In the genomic region with DNA sequence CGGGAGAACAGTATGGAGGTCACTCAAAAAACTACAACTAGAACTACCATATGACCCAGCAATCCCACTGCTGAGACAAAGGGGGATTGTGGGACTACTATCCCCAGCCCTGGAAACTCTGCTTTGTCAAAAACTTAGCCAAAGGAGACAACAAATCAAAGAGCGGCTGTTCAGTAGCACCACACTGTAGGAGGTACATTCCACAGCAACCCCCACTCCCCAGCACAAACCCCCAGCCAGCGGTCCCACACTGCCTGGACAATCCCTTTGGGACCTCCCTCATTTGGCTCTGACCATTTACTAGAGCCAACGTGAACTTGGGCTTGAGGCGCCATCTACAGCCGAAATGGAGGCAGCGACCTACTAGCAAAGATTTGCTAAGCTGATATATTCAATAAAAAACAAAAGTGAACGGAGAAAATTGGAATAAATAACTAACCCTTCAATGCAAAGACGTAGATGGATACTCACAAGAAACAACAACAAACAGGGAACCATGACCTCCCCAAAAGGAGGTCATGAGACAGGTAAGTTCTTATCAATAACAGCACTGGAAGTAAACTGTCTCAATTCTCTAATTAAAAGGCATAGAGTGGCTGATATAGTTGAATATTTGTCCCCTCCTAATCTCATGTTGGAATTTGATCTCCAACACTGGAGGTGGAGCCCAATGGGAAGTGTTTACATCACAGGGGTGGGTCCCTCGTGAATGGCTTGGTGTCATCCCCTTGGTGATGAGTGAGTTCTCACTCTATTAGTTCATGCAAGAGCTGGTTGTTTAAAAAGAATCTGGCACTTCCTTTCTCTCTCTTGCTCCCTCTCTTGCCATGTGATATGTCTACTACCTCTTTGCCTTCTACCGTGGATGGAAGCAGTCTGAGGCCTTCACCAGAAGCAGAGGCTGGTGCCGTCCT, we compare ENCODE assay signal across 8 cellular contexts.
DNase-seq lines count a peak whose midpoint lies in the region; ATAC-seq, FAIRE-seq and TF ChIP-seq lines count a peak whose summit lies in the region.

No MANE protein-coding gene starts in this region.

- no peak for TF ChIP-seq POLR2A in transverse colon (IDR thresholded peaks at IDR 0.05)

- whole genome bisulfite sequencing in transverse colon (ENCODE audit: low coverage in 1 of 2), 2 donors = 28 to 34% methylated on average over 6 to 12 of the region's 12 CpGs

- in situ Hi-C loops in Caki2 (cut with HindIII; ENCODE audit: low pct_unique_long_range_greater_than_20kb, low sequenced_read_pairs) = no loop called here
- in situ Hi-C loops in transverse colon (cut with MboI; ENCODE audit: low pct_ligation_motif_present in 1 of 4, low pct_unique_long_range_greater_than_20kb in 1 of 4, low sequenced_read_pairs in 3 of 4) = no loop called here

- H3K27me3 ChIP-seq in transverse colon = no peaks in the 10 kb centered on the region

- H3K9me3 ChIP-seq in iPS-18c (ENCODE audit: control insufficient read depth, insufficient read depth, low read length) (no peaks in the 10 kb centered on the region), transverse colon (no peaks in the 10 kb centered on the region)

- H3K4me3 Mint-ChIP-seq in activated naive CD8-positive, alpha-beta T cell treated with anti-CD3 and anti-CD28 coated beads, Interleukin-2, amount 50 U/mL, for 24 hours = no peak overlapping the region

- H3K4me3 ChIP-seq in iPS-18c (ENCODE audit: insufficient read depth, low read depth, low read length) (peak overlapping the region; percentile 30), transverse colon (no peak overlapping the region)

- no peaks in the 10 kb centered on the region for H3K36me3 Mint-ChIP-seq in activated naive CD8-positive, alpha-beta T cell treated with anti-CD3 and anti-CD28 coated beads, Interleukin-2, amount 50 U/mL, for 24 hours (ENCODE audit: low read depth)

- peak; percentile 78 for FAIRE-seq in GM19239 (lab: Jason Lieb, UNC)

- no peak overlapping the region for H3K27ac Mint-ChIP-seq in activated naive CD8-positive, alpha-beta T cell treated with anti-CD3 and anti-CD28 coated beads, Interleukin-2, amount 50 U/mL, for 24 hours

- no peak overlapping the region for H3K27ac ChIP-seq in transverse colon

- H3K9me3 Mint-ChIP-seq in activated naive CD8-positive, alpha-beta T cell treated with anti-CD3 and anti-CD28 coated beads, Interleukin-2, amount 50 U/mL, for 24 hours = peaks cover 2% of the 10 kb centered on the region

- no peaks in the 10 kb centered on the region for H3K36me3 ChIP-seq in transverse colon

- peak in 4 of 5 experiments; percentile 34 to 47 (median 41) for TF ChIP-seq CTCF in transverse colon (IDR thresholded peaks at IDR 0.05)

- no peaks in the 10 kb centered on the region for H3K4me1 Mint-ChIP-seq in activated naive CD8-positive, alpha-beta T cell treated with anti-CD3 and anti-CD28 coated beads, Interleukin-2, amount 50 U/mL, for 24 hours

- no peak for ATAC-seq in activated naive CD8-positive, alpha-beta T cell treated with anti-CD3 and anti-CD28 coated beads, Interleukin-2, amount 50 U/mL, for 24 hours
- ATAC-seq in HG03196 (IDR thresholded peaks at IDR 0.05; ENCODE audit: unreplicated experiment) = no peak

- H3K4me1 ChIP-seq in transverse colon = no peaks in the 10 kb centered on the region

- peaks cover 28% of the 10 kb centered on the region for H3K27me3 Mint-ChIP-seq in activated naive CD8-positive, alpha-beta T cell treated with anti-CD3 and anti-CD28 coated beads, Interleukin-2, amount 50 U/mL, for 24 hours

- intact Hi-C loops in transverse colon (cut with DNase I; ENCODE audit: low total_unique reads) = no loop called here

- no peak for TF ChIP-seq EP300 in transverse colon (IDR thresholded peaks at IDR 0.05; ENCODE audit: low read depth)

- peak; percentile 41 for DNase-seq in Caki2 (ENCODE audit: low read depth)
- DNase-seq in GM19239 (ENCODE audit: insufficient read length, low spot score) = no peak
- peak; percentile 15 to 30 for DNase-seq in NCI-H1930 (lab: John Stamatoyannopoulos, UW)
- DNase-seq in activated naive CD8-positive, alpha-beta T cell treated with anti-CD3 and anti-CD28 coated beads, Interleukin-2, amount 50 U/mL, for 24 hours = peak; percentile 8
- peak; percentile 24 for DNase-seq in transverse colon
- no peak for DNase-seq in activated gamma-delta T cell treated with Interleukin-2 at 50 U/mL for 16 hours

Comparison
In these comparisons a context has a peak if more than half of its experiments do, and no peak if none do; other contexts are left out.
1. DNase-seq: peak in Caki2 (single experiment), NCI-H1930 (2 of 2), activated naive CD8-positive, alpha-beta T cell treated with anti-CD3 and anti-CD28 coated beads, Interleukin-2, amount 50 U/mL, for 24 hours (single experiment) and transverse colon (single experiment); none in GM19239 (single experiment) and activated gamma-delta T cell treated with Interleukin-2 at 50 U/mL for 16 hours (single experiment).